19 cellular contexts compared by ENCODE assay signal in genomic region chr4:179855471-179855870, GRCh38.
"Had no signal": no experiment of that assay in that cellular context is flagged by ENCODE, and none has a peak within 500 bp of the region (broad histone marks: within the 10 kb centered on the region; RNA-seq: fewer than 3 reads in every experiment).

No MANE protein-coding gene starts in this region.

- H3K4me1 ChIP-seq: ascending aorta, gastrocnemius medialis, heart left ventricle, pancreas, psoas muscle, right atrium auricular region, tibial artery had no signal

- H3K4me3 ChIP-seq: ascending aorta, gastrocnemius medialis, heart left ventricle, pancreas, psoas muscle, right atrium auricular region, tibial artery had no signal

- DNase-seq: activated CD4-positive, alpha-beta T cell treated with anti-CD3 and anti-CD28 coated beads for 1 hour; activated gamma-delta T cell treated with Interleukin-2 at 50 U/mL for 16 hours; activated T-cell treated with anti-CD3 and anti-CD28 coated beads, Interleukin-2, amount 50 U/mL, for 1 hour; brain microvascular endothelial cell; caudate nucleus; effector memory CD4-positive, alpha-beta T cell; gastrocnemius medialis; heart left ventricle; mesenchymal stem cell; nephron progenitor cell; pancreas; psoas muscle; stimulated activated CD4-positive, alpha-beta T cell treated with anti-CD3 and anti-CD28 coated beads, Interleukin-4, amount 100 ng/mL, for 4 hours; stimulated activated naive CD8-positive, alpha-beta T cell treated with anti-CD3 and anti-CD28 coated beads, Interleukin-15, Interleukin-2, amounts not matched to agents 100 U/mL and 50 U/mL, for 24 hours; substantia nigra; tibial artery had no signal

- H3K27ac ChIP-seq: ascending aorta, brain microvascular endothelial cell, gastrocnemius medialis, heart left ventricle, pancreas, psoas muscle, right atrium auricular region, tibial artery had no signal

- ATAC-seq: esophagus mucosa; gastrocnemius medialis; heart left ventricle; pancreas; psoas muscle; stimulated activated naive CD8-positive, alpha-beta T cell treated with anti-CD3 and anti-CD28 coated beads, Interleukin-15, Interleukin-2, amounts not matched to agents 100 U/mL and 50 U/mL, for 24 hours had no signal

- H3K9me3 ChIP-seq: ascending aorta, gastrocnemius medialis, heart left ventricle, pancreas, psoas muscle, right atrium auricular region had no signal

- H3K27me3 ChIP-seq: ascending aorta, brain microvascular endothelial cell, gastrocnemius medialis, heart left ventricle, pancreas, right atrium auricular region, tibial artery had no signal

- H3K36me3 ChIP-seq: ascending aorta, brain microvascular endothelial cell, gastrocnemius medialis, heart left ventricle, pancreas, right atrium auricular region, tibial artery had no signal
